9 cellular contexts compared by ENCODE assay signal in genomic region chr2:107936427-107937359, GRCh38. TPM values are rescaled to one million over a fixed set of nuclear protein-coding genes. Genes with fewer than 3 reads are reported as not detected.
DNase-seq lines count a peak whose midpoint lies in the region; TF ChIP-seq lines count a peak whose summit lies in the region.
"Had no signal": no experiment of that assay in that cellular context is flagged by ENCODE, and none has a peak within 500 bp of the region (broad histone marks: within the 10 kb centered on the region; RNA-seq: fewer than 3 reads in every experiment).

No MANE protein-coding gene starts in this region.

- no peaks in the 10 kb centered on the region for H4K20me1 ChIP-seq in MM.1S (ENCODE audit: insufficient read depth, low read length)

- H3K9me2 ChIP-seq in MM.1S (replicated peaks; ENCODE audit: insufficient read depth, low read length), result no peaks in the 10 kb centered on the region

- H3K4me1 ChIP-seq in MM.1S (ENCODE audit: low read length) (no peaks in the 10 kb centered on the region), prostate gland (replicated peaks) (no peaks in the 10 kb centered on the region)

- peaks cover under 1% of the 10 kb centered on the region for H3K36me3 Mint-ChIP-seq in chondrocyte (ENCODE audit: low read depth)

- TF ChIP-seq POLR2A in prostate gland (IDR thresholded peaks at IDR 0.05), result no peak

- no peaks in the 10 kb centered on the region for H3K36me3 ChIP-seq in MM.1S (replicated peaks; ENCODE audit: insufficient read depth, low read length)
- H3K36me3 ChIP-seq in prostate gland, result no peaks in the 10 kb centered on the region

- no peaks in the 10 kb centered on the region for H3K79me2 ChIP-seq in MM.1S (ENCODE audit: low read length)

- H3K4me3 Mint-ChIP-seq in chondrocyte (ENCODE audit: unreplicated experiment), result no peak overlapping the region

- TF ChIP-seq CTCF in MM.1S (IDR thresholded peaks at IDR 0.05; ENCODE audit: low read length) (peak; percentile 53), chondrocyte (IDR thresholded peaks at IDR 0.05) (peak; percentile 84), prostate gland (IDR thresholded peaks at IDR 0.05) (peak in 3 of 4 experiments; percentile 29 to 54 (median 51))

- H3K4me3 ChIP-seq in MM.1S (ENCODE audit: low read length), result no peak overlapping the region
- H3K4me3 ChIP-seq in prostate gland, result no peak overlapping the region

- H3K27me3 ChIP-seq in MM.1S (replicated peaks; ENCODE audit: insufficient read depth, low read length) (no peaks in the 10 kb centered on the region), prostate gland (replicated peaks; ENCODE audit: insufficient read depth) (no peaks in the 10 kb centered on the region)

- peak; percentile 7 for DNase-seq in NCI-H2196 (lab: John Stamatoyannopoulos, UW; ENCODE audit: unreplicated experiment)
- DNase-seq in NCI-H2196 treated with DMSO at 0.1 percent for 48 hours (lab: John Stamatoyannopoulos, UW; ENCODE audit: unreplicated experiment), result no peak
- DNase-seq in MM.1S, result peak; percentile 30
- no peak for DNase-seq in chondrocyte (ENCODE audit: low spot score)
- DNase-seq in prostate gland (ENCODE audit: low spot score), result no peak
- DNase-seq in amniotic stem cell (lab: John Stamatoyannopoulos, UW), result no peak
- no peak for DNase-seq in NCI-H774 (lab: John Stamatoyannopoulos, UW)
- DNase-seq in GDM1 (lab: John Stamatoyannopoulos, UW), result no peak

- peaks cover 32% of the 10 kb centered on the region for H3K27me3 Mint-ChIP-seq in chondrocyte (ENCODE audit: low read depth)

- peaks cover under 1% of the 10 kb centered on the region for H3K9me3 Mint-ChIP-seq in chondrocyte (ENCODE audit: low read depth)

- H3K27ac ChIP-seq in MM.1S (ENCODE audit: low read length) (no peak overlapping the region), prostate gland (no peak overlapping the region)

- no peak overlapping the region for H3K9ac ChIP-seq in MM.1S (ENCODE audit: low read length)

- no peak overlapping the region for H3K4me2 ChIP-seq in MM.1S (ENCODE audit: low read depth, low read length)

- no peak overlapping the region for H2AFZ ChIP-seq in MM.1S (ENCODE audit: low read length)

- no peak overlapping the region for H3K27ac Mint-ChIP-seq in chondrocyte (ENCODE audit: unreplicated experiment)

- H3K4me1 Mint-ChIP-seq in chondrocyte (ENCODE audit: low read depth), result peaks cover 19% of the 10 kb centered on the region

- WGBS in prostate gland, result 38% methylated on average over 5 of the region's 5 CpGs

- H3K9me3 ChIP-seq in MM.1S (replicated peaks; ENCODE audit: insufficient read depth, low read length), result no peaks in the 10 kb centered on the region
- H3K9me3 ChIP-seq in prostate gland, result no peaks in the 10 kb centered on the region

- intact Hi-C loops in prostate gland (cut with DNase I), result no loop called here

- no peaks in the 10 kb centered on the region for H3F3A ChIP-seq in MM.1S (ENCODE audit: insufficient read depth, low read length)

RNA-seq across cellular contexts. Expression of gene SLC5A7, which starts 49.6 kb away (rescaled TPM):
- not detected in 3 replicates for total RNA-seq in chondrocyte
- total RNA-seq in prostate gland, result under 1 TPM in 1 of 2 donors, not detected in 1; 0.17 TPM
- total RNA-seq: LHCN-M2 had no signal

Comparison
In these comparisons a context has a peak if more than half of its experiments do, and no peak if none do; other contexts are left out.
1. DNase-seq: peak in NCI-H2196 (single experiment) and MM.1S (single experiment); none in NCI-H2196 treated with DMSO at 0.1 percent for 48 hours (single experiment), chondrocyte (single experiment), prostate gland (single experiment), amniotic stem cell (single experiment), NCI-H774 (single experiment) and GDM1 (single experiment).
2. Peak in every context shown above with its lines, with median percentiles within 50 percentile points of each other: CTCF ChIP-seq.